ENCODE assay signal across 1 cellular context in genomic region chr17:30375661-30376060, GRCh38.
TF ChIP-seq lines count a peak whose summit lies in the region.

No MANE protein-coding gene starts in this region.

TF ChIP-seq in HEK293, 187 proteins besides CTCF, POLR2A, EP300 and RAD21 (continued from another document):
- TF ChIP-seq INSM2 (tag by site-specific recombination; IDR thresholded peaks at IDR 0.05) (0 out of 2 replicates have a peak, but pooled peaks have one; percentile 15), ZNF658 (tag by site-specific recombination; IDR thresholded peaks at IDR 0.05) (no peak), PRDM4 (tag by site-specific recombination; IDR thresholded peaks at IDR 0.05) (peak; percentile 39; the same call in 1 of the 2 replicates), ZNF366 (tag by site-specific recombination; conservative IDR thresholded peaks at IDR 0.05) (0 out of 2 replicates have a peak, but pooled peaks have one; percentile 27), ZNF600 (tag by site-specific recombination; IDR thresholded peaks at IDR 0.05) (peak; percentile 22; the same call in 1 of the 2 replicates)
